ENCODE assay signal across 23 cellular contexts in the genomic region with DNA sequence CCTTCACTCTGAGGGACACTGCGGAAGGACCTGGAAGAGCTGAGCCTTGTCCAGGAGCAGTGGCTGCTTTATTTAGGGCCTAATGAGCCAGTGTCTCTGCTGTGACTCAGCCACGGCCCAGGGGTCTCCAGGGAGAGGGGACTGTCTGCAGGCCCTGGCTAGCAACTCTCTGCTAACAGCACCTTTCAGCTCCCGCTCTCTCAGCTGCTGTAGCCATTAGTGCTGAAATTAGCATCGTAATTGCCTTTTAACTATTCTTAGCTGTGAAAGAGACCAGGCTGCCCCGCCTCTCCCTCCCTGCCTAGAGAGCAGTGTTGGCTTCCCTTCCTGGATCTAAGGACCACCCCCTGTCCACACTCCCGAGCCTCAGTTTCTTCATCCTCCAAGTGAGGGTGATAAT. TPM values are rescaled to one million over a fixed set of nuclear protein-coding genes. Genes with fewer than 3 reads are reported as not detected.
DNase-seq lines count a peak whose midpoint lies in the region; ATAC-seq and TF ChIP-seq lines count a peak whose summit lies in the region.
"Had no signal": no experiment of that assay in that cellular context is flagged by ENCODE, and none has a peak within 500 bp of the region (broad histone marks: within the 10 kb centered on the region; RNA-seq: fewer than 3 reads in every experiment).

No MANE protein-coding gene starts in this region.

- H3K36me3 ChIP-seq in GM23338 (ENCODE audit: insufficient read depth) (no peaks in the 10 kb centered on the region), RWPE2 (ENCODE audit: low read depth) (no peaks in the 10 kb centered on the region)
- H3K36me3 ChIP-seq: thyroid gland had no signal

- H3F3A ChIP-seq in GM23338 (replicated peaks; ENCODE audit: low read depth), result peaks cover 11% of the 10 kb centered on the region; the same call in 1 of the 2 replicates

- CTCF ChIA-PET in activated CD4-positive, alpha-beta T cell treated with anti-CD3 and anti-CD28 coated beads, Interleukin-2, amount 10 ng/mL, durations not matched to agents 7 days and 5 days (lab: Charles Lee), result interaction anchor here (0.9 to 1.4 kb wide), 2 partner anchors 9 to 12 kb away, joined by 3 to 4 read pairs; no protein-coding TSS in a partner anchor

- no peak overlapping the region for H3K27ac Mint-ChIP-seq in GM23338
- no peak overlapping the region for H3K27ac Mint-ChIP-seq in activated CD4-positive, alpha-beta T cell treated with anti-CD3 and anti-CD28 coated beads, Interleukin-2, amount 10 ng/mL, durations not matched to agents 7 days and 5 days
- H3K27ac Mint-ChIP-seq in activated CD4-positive, alpha-beta T cell treated with anti-CD3 and anti-CD28 coated beads, Interleukin-2, amount 10 ng/mL, durations not matched to agents 24 days and 14 days, result no peak overlapping the region
- H3K27ac Mint-ChIP-seq: activated naive CD4-positive, alpha-beta T cell treated with anti-CD3 and anti-CD28 coated beads, Interleukin-2, amount 50 U/mL, for 72 hours; CD14-positive monocyte; dendritic cell treated with granulocyte-macrophage colony-stimulating factor and Interleukin-4, amounts not matched to agents 40 ng/mL and 50 ng/mL, for 4 days; stimulated activated naive CD8-positive, alpha-beta T cell treated with anti-CD3 and anti-CD28 coated beads, Interleukin-15, amount 100 ng/mL, for 72 hours had no signal

- H3K36me3 Mint-ChIP-seq in GM23338 (ENCODE audit: low read depth), result no peaks in the 10 kb centered on the region; the same call in 2 of the 3 replicates
- H3K36me3 Mint-ChIP-seq in activated CD4-positive, alpha-beta T cell treated with anti-CD3 and anti-CD28 coated beads, Interleukin-2, amount 10 ng/mL, durations not matched to agents 7 days and 5 days (ENCODE audit: low read depth), result no peaks in the 10 kb centered on the region
- H3K36me3 Mint-ChIP-seq in activated CD4-positive, alpha-beta T cell treated with anti-CD3 and anti-CD28 coated beads, Interleukin-2, amount 10 ng/mL, durations not matched to agents 24 days and 14 days (ENCODE audit: low read depth), result no peaks in the 10 kb centered on the region
- H3K36me3 Mint-ChIP-seq: activated naive CD4-positive, alpha-beta T cell treated with anti-CD3 and anti-CD28 coated beads, Interleukin-2, amount 50 U/mL, for 72 hours had no signal

- H3K9me2 ChIP-seq in GM23338 (ENCODE audit: insufficient read depth), result no peaks in the 10 kb centered on the region
- H3K9me2 ChIP-seq: SK-N-SH had no signal

- no peak overlapping the region for H3K4me3 Mint-ChIP-seq in GM23338
- no peak overlapping the region for H3K4me3 Mint-ChIP-seq in activated CD4-positive, alpha-beta T cell treated with anti-CD3 and anti-CD28 coated beads, Interleukin-2, amount 10 ng/mL, durations not matched to agents 7 days and 5 days
- H3K4me3 Mint-ChIP-seq in activated CD4-positive, alpha-beta T cell treated with anti-CD3 and anti-CD28 coated beads, Interleukin-2, amount 10 ng/mL, durations not matched to agents 24 days and 14 days, result no peak overlapping the region
- H3K4me3 Mint-ChIP-seq: CD14-positive monocyte; dendritic cell treated with granulocyte-macrophage colony-stimulating factor and Interleukin-4, amounts not matched to agents 40 ng/mL and 50 ng/mL, for 4 days; stimulated activated naive CD8-positive, alpha-beta T cell treated with anti-CD3 and anti-CD28 coated beads, Interleukin-15, amount 100 ng/mL, for 72 hours had no signal

- H3K4me2 ChIP-seq in GM23338, result peak overlapping the region; percentile 75
- H3K4me2 ChIP-seq: SK-N-SH had no signal

- H3K27me3 ChIP-seq in GM23338 (ENCODE audit: insufficient read depth) (peaks cover 49% of the 10 kb centered on the region), RWPE2 (ENCODE audit: insufficient read depth, poor library complexity, severe bottlenecking) (peaks cover 27% of the 10 kb centered on the region)

- peak overlapping the region; percentile 35; the same call in 1 of the 2 replicates for H3K4me3 ChIP-seq in GM23338
- no peak overlapping the region for H3K4me3 ChIP-seq in RWPE2 (ENCODE audit: severe bottlenecking)
- H3K4me3 ChIP-seq: psoas muscle, thyroid gland had no signal

- POLR2A ChIA-PET in activated CD4-positive, alpha-beta T cell treated with anti-CD3 and anti-CD28 coated beads, Interleukin-2, amount 10 ng/mL, durations not matched to agents 7 days and 5 days (lab: Charles Lee), result no interaction called here

- peaks cover 30% of the 10 kb centered on the region for H3K4me1 Mint-ChIP-seq in GM23338
- peaks cover 11% of the 10 kb centered on the region for H3K4me1 Mint-ChIP-seq in activated CD4-positive, alpha-beta T cell treated with anti-CD3 and anti-CD28 coated beads, Interleukin-2, amount 10 ng/mL, durations not matched to agents 7 days and 5 days
- peaks cover 5% of the 10 kb centered on the region for H3K4me1 Mint-ChIP-seq in activated CD4-positive, alpha-beta T cell treated with anti-CD3 and anti-CD28 coated beads, Interleukin-2, amount 10 ng/mL, durations not matched to agents 24 days and 14 days

- intact Hi-C loops in activated CD4-positive, alpha-beta T cell treated with anti-CD3 and anti-CD28 coated beads, Interleukin-2, amount 10 ng/mL, durations not matched to agents 24 days and 14 days (cut with micrococcal nuclease), result no loop called here

- no peaks in the 10 kb centered on the region for H3K9me3 ChIP-seq in RWPE2 (ENCODE audit: severe bottlenecking)
- H3K9me3 ChIP-seq: psoas muscle, SK-N-SH, thyroid gland had no signal

- H3K27ac ChIP-seq in GM23338 (ENCODE audit: low read depth) (no peak overlapping the region), RWPE2 (ENCODE audit: poor library complexity, severe bottlenecking) (no peak overlapping the region)
- H3K27ac ChIP-seq: psoas muscle, RWPE1, thyroid gland had no signal

- TF ChIP-seq CTCF in GM23338 (conservative IDR thresholded peaks at IDR 0.05; ENCODE audit: low read depth in 2 of 2) (no peak), RWPE2 (IDR thresholded peaks at IDR 0.05; ENCODE audit: poor library complexity, severe bottlenecking) (no peak), GM10266 (IDR thresholded peaks at IDR 0.05; ENCODE audit: control insufficient read depth, insufficient read depth, low read depth, missing control alignments) (no peak)

- no peaks in the 10 kb centered on the region for H4K20me1 ChIP-seq in GM23338 (replicated peaks; ENCODE audit: insufficient read depth)

- H3K79me2 ChIP-seq in GM23338 (replicated peaks; ENCODE audit: insufficient read depth), result no peaks in the 10 kb centered on the region

- no peaks in the 10 kb centered on the region; the same call in 2 of the 3 replicates for H3K9me3 Mint-ChIP-seq in GM23338
- H3K9me3 Mint-ChIP-seq in activated CD4-positive, alpha-beta T cell treated with anti-CD3 and anti-CD28 coated beads, Interleukin-2, amount 10 ng/mL, durations not matched to agents 7 days and 5 days, result no peaks in the 10 kb centered on the region
- no peaks in the 10 kb centered on the region for H3K9me3 Mint-ChIP-seq in activated CD4-positive, alpha-beta T cell treated with anti-CD3 and anti-CD28 coated beads, Interleukin-2, amount 10 ng/mL, durations not matched to agents 24 days and 14 days
- H3K9me3 Mint-ChIP-seq: activated naive CD4-positive, alpha-beta T cell treated with anti-CD3 and anti-CD28 coated beads, Interleukin-2, amount 50 U/mL, for 72 hours; dendritic cell treated with granulocyte-macrophage colony-stimulating factor and Interleukin-4, amounts not matched to agents 40 ng/mL and 50 ng/mL, for 4 days; stimulated activated naive CD8-positive, alpha-beta T cell treated with anti-CD3 and anti-CD28 coated beads, Interleukin-15, amount 100 ng/mL, for 72 hours had no signal

- ATAC-seq in GM23338 (peak; percentile 31), RWPE2 (ENCODE audit: low read depth) (no peak)
- ATAC-seq: activated naive CD4-positive, alpha-beta T cell treated with anti-CD3 and anti-CD28 coated beads, Interleukin-2, amount 50 U/mL, for 72 hours; psoas muscle; stimulated activated naive CD8-positive, alpha-beta T cell treated with anti-CD3 and anti-CD28 coated beads, Interleukin-15, amount 100 ng/mL, for 72 hours had no signal

- H2AFZ ChIP-seq in GM23338, result peak overlapping the region; percentile 69; the same call in 1 of the 2 replicates

- H3K4me1 ChIP-seq in GM23338 (ENCODE audit: insufficient read depth) (peaks cover 27% of the 10 kb centered on the region), RWPE2 (ENCODE audit: insufficient read depth, poor library complexity, severe bottlenecking) (peaks cover 5% of the 10 kb centered on the region)

- H3K27me3 Mint-ChIP-seq in GM23338 (ENCODE audit: insufficient read depth, low read depth, poor library complexity), result peaks cover 31% of the 10 kb centered on the region
- peaks cover 45% of the 10 kb centered on the region for H3K27me3 Mint-ChIP-seq in activated CD4-positive, alpha-beta T cell treated with anti-CD3 and anti-CD28 coated beads, Interleukin-2, amount 10 ng/mL, durations not matched to agents 7 days and 5 days
- peaks cover 46% of the 10 kb centered on the region for H3K27me3 Mint-ChIP-seq in activated CD4-positive, alpha-beta T cell treated with anti-CD3 and anti-CD28 coated beads, Interleukin-2, amount 10 ng/mL, durations not matched to agents 24 days and 14 days

- DNase-seq in GM23338 (ENCODE audit: low spot score), result peak; percentile 75
- peak; percentile 58 for DNase-seq in NCI-H1417 treated with DMSO at 0.1 percent for 48 hours (lab: John Stamatoyannopoulos, UW)
- peak; percentile 62 for DNase-seq in RWPE2 (ENCODE audit: low spot score)
- DNase-seq in left kidney (ENCODE audit: low read depth, low spot score), result peak; percentile 40
- no peak for DNase-seq in activated CD4-positive, alpha-beta T cell treated with anti-CD3 and anti-CD28 coated beads for 4 hours
- DNase-seq in GM10266 (ENCODE audit: extremely low spot score), result no peak
- DNase-seq in activated CD4-positive, alpha-beta T cell treated with anti-CD3 and anti-CD28 coated beads, Interleukin-2, amount 10 ng/mL, durations not matched to agents 7 days and 5 days, result no peak
- DNase-seq in activated CD4-positive, alpha-beta T cell treated with anti-CD3 and anti-CD28 coated beads, Interleukin-2, amount 10 ng/mL, durations not matched to agents 24 days and 14 days, result no peak
- DNase-seq: caudate nucleus; KG1; MM.1S; NCI-H2107; NCI-H524; psoas muscle; SK-N-SH; stimulated activated naive CD8-positive, alpha-beta T cell treated with anti-CD3 and anti-CD28 coated beads, Interleukin-15, amount 100 ng/mL, for 72 hours; thyroid gland had no signal

TF ChIP-seq in GM23338, 12 proteins besides CTCF, POLR2A, EP300 and RAD21 (continues in another document):
- peak; percentile 33; the same call in 1 of the 2 replicates for TF ChIP-seq NANOG (IDR thresholded peaks at IDR 0.05; ENCODE audit: borderline replicate concordance)
- no peak for TF ChIP-seq CREB1 (CRISPR knock-in tag; IDR thresholded peaks at IDR 0.05; ENCODE audit: low read depth)

RNA-seq across cellular contexts. Expression of a gene that starts 53.1 kb away (rescaled TPM):
- 0.08 and 0.87 TPM in 2 replicates for total RNA-seq in GM23338 (2014; rRNA removed; shearing (Covaris generic))
- 0.09 TPM in 1 of 2 replicates, not detected in the other for polyA plus RNA-seq in GM23338 (2016; fragmentation: Nextera tagmentation; extraction: Ambion mirVana)
- not detected for total RNA-seq in activated CD4-positive, alpha-beta T cell treated with anti-CD3 and anti-CD28 coated beads, Interleukin-2, amount 10 ng/mL, durations not matched to agents 7 days and 5 days
- total RNA-seq in activated CD4-positive, alpha-beta T cell treated with anti-CD3 and anti-CD28 coated beads, Interleukin-2, amount 10 ng/mL, durations not matched to agents 24 days and 14 days, result not detected in 2 replicates
- total RNA-seq: activated naive CD4-positive, alpha-beta T cell treated with anti-CD3 and anti-CD28 coated beads, Interleukin-2, amount 50 U/mL, for 72 hours; psoas muscle; T-helper 2 cell treated with Interferon-gamma antibody and Interleukin-4, amounts not matched to agents 100 ng/mL and 5 ng/mL, for 36 hours; thyroid gland had no signal
- polyA plus RNA-seq: AG04450, CD14-positive monocyte, psoas muscle, SK-N-SH had no signal

Comparison
In these comparisons a context has a peak if more than half of its experiments do, and no peak if none do; other contexts are left out.
1. DNase-seq: peak in GM23338 (single experiment), NCI-H1417 treated with DMSO at 0.1 percent for 48 hours (single experiment), RWPE2 (single experiment) and left kidney (single experiment); none in activated CD4-positive, alpha-beta T cell treated with anti-CD3 and anti-CD28 coated beads for 4 hours (0 of 2), GM10266 (single experiment), activated CD4-positive, alpha-beta T cell treated with anti-CD3 and anti-CD28 coated beads, Interleukin-2, amount 10 ng/mL, durations not matched to agents 7 days and 5 days (single experiment) and activated CD4-positive, alpha-beta T cell treated with anti-CD3 and anti-CD28 coated beads, Interleukin-2, amount 10 ng/mL, durations not matched to agents 24 days and 14 days (single experiment).